In the genomic region with DNA sequence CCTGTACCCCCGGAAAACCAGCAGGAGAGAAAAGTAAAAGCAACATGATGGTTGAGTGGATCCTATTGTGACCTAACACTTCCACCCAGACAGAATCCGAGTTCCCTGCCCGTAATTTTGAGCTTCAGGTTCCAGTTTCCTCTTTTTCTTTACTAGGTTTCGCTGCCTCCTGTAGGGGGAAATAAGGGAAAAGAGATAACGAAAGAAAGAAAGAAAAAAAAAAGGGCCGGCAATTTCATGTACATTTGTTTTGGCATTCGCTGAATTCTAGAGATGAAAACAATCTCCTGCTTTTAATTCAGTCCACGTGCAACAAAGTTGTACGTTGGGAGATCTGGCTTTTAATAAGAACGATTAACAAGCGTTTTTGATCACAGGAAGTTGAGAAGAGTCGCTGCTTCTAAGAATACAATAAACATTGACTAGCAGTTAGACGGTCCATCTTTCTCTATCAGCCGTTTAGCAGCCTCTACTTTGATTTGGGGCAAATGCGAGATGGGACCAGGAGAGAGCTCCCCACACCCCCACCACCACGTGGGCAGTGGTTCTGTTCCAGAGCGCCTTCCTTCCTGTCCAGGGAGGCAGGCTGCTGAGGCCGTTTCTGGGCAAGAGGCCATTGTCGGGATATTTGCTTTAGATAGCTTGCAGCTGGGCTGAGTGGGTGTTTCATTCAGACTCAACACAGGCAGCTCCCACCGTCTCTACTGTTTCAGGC, we compare ENCODE assay signal across 8 cellular contexts.
A peak's percentile ranks its signal among the peaks of the same experiment; 100 is the strongest.
DNase-seq lines count a peak whose midpoint lies in the region; ATAC-seq and TF ChIP-seq lines count a peak whose summit lies in the region.

No MANE protein-coding gene starts in this region.

- peak overlapping the region; percentile 88 for H3K27ac Mint-ChIP-seq in stimulated activated memory B cell treated with anti-CD40 and anti-IgM and Interleukin-4, amounts not matched to agents 10 μg/mL and 1 μg/mL and 100 μg/mL, for 72 hours

- ATAC-seq in left lung (peak; percentile 80), GM19452 (IDR thresholded peaks at IDR 0.05; ENCODE audit: unreplicated experiment) (no peak), GM21390 (IDR thresholded peaks at IDR 0.05; ENCODE audit: unreplicated experiment) (no peak)
- ATAC-seq in stimulated activated memory B cell treated with anti-CD40 and anti-IgM and Interleukin-4, amounts not matched to agents 10 μg/mL and 1 μg/mL and 100 μg/mL, for 72 hours, result peak; percentile 44

- H3K4me3 Mint-ChIP-seq in stimulated activated memory B cell treated with anti-CD40 and anti-IgM and Interleukin-4, amounts not matched to agents 10 μg/mL and 1 μg/mL and 100 μg/mL, for 72 hours, result peak overlapping the region; percentile 66

- H3K27ac ChIP-seq in left lung, result peak overlapping the region in 1 of 2 donors; percentile 73

- intact Hi-C loops in left lung (cut with DNase I), result no loop called here

- no peaks in the 10 kb centered on the region for H3K27me3 Mint-ChIP-seq in stimulated activated memory B cell treated with anti-CD40 and anti-IgM and Interleukin-4, amounts not matched to agents 10 μg/mL and 1 μg/mL and 100 μg/mL, for 72 hours

- H3K4me1 Mint-ChIP-seq in stimulated activated memory B cell treated with anti-CD40 and anti-IgM and Interleukin-4, amounts not matched to agents 10 μg/mL and 1 μg/mL and 100 μg/mL, for 72 hours, result peaks cover 35% of the 10 kb centered on the region

- H3K9me3 Mint-ChIP-seq in stimulated activated memory B cell treated with anti-CD40 and anti-IgM and Interleukin-4, amounts not matched to agents 10 μg/mL and 1 μg/mL and 100 μg/mL, for 72 hours, result no peaks in the 10 kb centered on the region

- H3K4me3 ChIP-seq in left lung, result peak overlapping the region in 1 of 2 donors; percentile 23

- H3K4me1 ChIP-seq in left lung, result peaks cover 15% of the 10 kb centered on the region in 2 donors

- H3K27me3 ChIP-seq in left lung, result no peaks in the 10 kb centered on the region

- DNase-seq in Daoy (ENCODE audit: low read depth) (peak; percentile 96), NOMO-1 (lab: John Stamatoyannopoulos, UW; ENCODE audit: unreplicated experiment in 2 of 2) (peak; percentile 79), astrocyte of the hippocampus (ENCODE audit: low read depth, low spot score) (peak; percentile 74), left lung (peak; percentile 82 to 86), epidermal melanocyte (ENCODE audit: insufficient read length, low spot score) (no peak)

- no peak for TF ChIP-seq CTCF in left lung (IDR thresholded peaks at IDR 0.05)

- H3K36me3 Mint-ChIP-seq in stimulated activated memory B cell treated with anti-CD40 and anti-IgM and Interleukin-4, amounts not matched to agents 10 μg/mL and 1 μg/mL and 100 μg/mL, for 72 hours, result no peaks in the 10 kb centered on the region

- H3K9me3 ChIP-seq in left lung, result no peaks in the 10 kb centered on the region

- H3K36me3 ChIP-seq in left lung, result no peaks in the 10 kb centered on the region

Comparison
In these comparisons a context has a peak if more than half of its experiments do, and no peak if none do; other contexts are left out.
1. ATAC-seq: peak in left lung (single experiment) and stimulated activated memory B cell treated with anti-CD40 and anti-IgM and Interleukin-4, amounts not matched to agents 10 μg/mL and 1 μg/mL and 100 μg/mL, for 72 hours (single experiment); none in GM19452 (single experiment) and GM21390 (single experiment).